26 cellular contexts compared by ENCODE assay signal in the genomic region with DNA sequence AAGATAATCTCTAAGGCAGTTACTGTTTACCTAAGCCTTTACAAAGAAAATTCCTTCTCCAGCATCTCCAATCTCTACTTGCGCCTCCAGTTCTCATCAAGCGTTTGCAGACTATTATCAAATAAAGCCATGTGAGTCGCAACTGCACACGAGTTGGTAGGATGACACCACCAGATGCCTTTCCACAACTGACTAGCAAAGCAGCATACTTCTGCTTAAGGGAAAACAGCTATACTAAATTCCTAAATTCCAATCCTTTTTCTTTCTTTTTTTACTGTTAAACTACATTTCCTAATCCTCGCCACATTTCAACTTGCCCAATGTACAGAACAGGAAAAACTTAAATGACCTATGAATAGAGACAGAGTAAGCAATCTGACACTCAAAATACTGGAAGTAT.
"Had no signal": no experiment of that assay in that cellular context is flagged by ENCODE, and none has a peak within 500 bp of the region (broad histone marks: within the 10 kb centered on the region; RNA-seq: fewer than 3 reads in every experiment).

No MANE protein-coding gene starts in this region.

- H3K9ac ChIP-seq: neural progenitor cell, parathyroid adenoma had no signal

- H3K27me3 Mint-ChIP-seq: naive thymus-derived CD4-positive, alpha-beta T cell; progenitor cell of endocrine pancreas; stimulated activated naive CD8-positive, alpha-beta T cell treated with anti-CD3 and anti-CD28 coated beads, Interleukin-15, amount 100 ng/mL, for 72 hours had no signal

- H3K4me2 ChIP-seq: neural progenitor cell, smooth muscle cell had no signal

- H3K9me3 ChIP-seq: left lung, right lobe of liver, suprapubic skin, transverse colon, vagina had no signal

- H3K36me3 Mint-ChIP-seq: neural progenitor cell had no signal

- H3K4me3 ChIP-seq: dorsolateral prefrontal cortex, left lung, neural progenitor cell, right lobe of liver, smooth muscle cell, suprapubic skin, transverse colon, vagina had no signal

- H3K27me3 ChIP-seq: dorsolateral prefrontal cortex, left lung, neural progenitor cell, right lobe of liver, suprapubic skin, transverse colon, vagina had no signal

- H3K4me1 ChIP-seq: left lung, neural progenitor cell, suprapubic skin, transverse colon, vagina had no signal

- ATAC-seq: esophagus mucosa; left cardiac atrium; left lung; naive thymus-derived CD4-positive, alpha-beta T cell; right lobe of liver; stimulated activated naive CD8-positive, alpha-beta T cell treated with anti-CD3 and anti-CD28 coated beads, Interleukin-15, amount 100 ng/mL, for 72 hours had no signal

- H3K36me3 ChIP-seq: neural progenitor cell, transverse colon, vagina had no signal

- H3K9me3 Mint-ChIP-seq: neural progenitor cell; stimulated activated naive CD8-positive, alpha-beta T cell treated with anti-CD3 and anti-CD28 coated beads, Interleukin-15, amount 100 ng/mL, for 72 hours had no signal

- H3K27ac Mint-ChIP-seq: naive thymus-derived CD4-positive, alpha-beta T cell; nephron; neural progenitor cell; progenitor cell of endocrine pancreas; stimulated activated naive CD8-positive, alpha-beta T cell treated with anti-CD3 and anti-CD28 coated beads, Interleukin-15, amount 100 ng/mL, for 72 hours had no signal

- H3K27ac ChIP-seq: dorsolateral prefrontal cortex, epithelial cell of prostate, left lung, neural progenitor cell, parathyroid adenoma, right lobe of liver, suprapubic skin, transverse colon, vagina had no signal

- H2AFZ ChIP-seq: neural progenitor cell, parathyroid adenoma had no signal

- H3K79me2 ChIP-seq: parathyroid adenoma had no signal

- DNase-seq: dorsolateral prefrontal cortex; effector CD4-positive, alpha-beta T cell; foreskin melanocyte; head of caudate nucleus; left cardiac atrium; left lung; mesendoderm; midbrain; naive thymus-derived CD4-positive, alpha-beta T cell; right lobe of liver; stimulated activated CD4-positive, alpha-beta T cell treated with anti-CD3 and anti-CD28 coated beads, Interleukin-12 subunit alpha, Interleukin-12 subunit beta, amount 100 ng/mL, for 4 hours; stimulated activated CD4-positive, alpha-beta T cell treated with anti-CD3 and anti-CD28 coated beads, Interleukin-1b, Interleukin-23, amount 100 ng/mL, for 48 hours; stimulated activated CD4-positive, alpha-beta T cell treated with anti-CD3 and anti-CD28 coated beads, Interleukin-4, amount 100 ng/mL, for 1 hour; stimulated activated CD8-positive, alpha-beta memory T cell treated with anti-CD3 and anti-CD28 coated beads, Interleukin-4, amount 100 ng/mL, for 48 hours; stimulated activated naive CD4-positive, alpha-beta T cell; stimulated activated naive CD8-positive, alpha-beta T cell treated with anti-CD3 and anti-CD28 coated beads, Interleukin-15, amount 100 ng/mL, for 72 hours; transverse colon had no signal

- H3K4me3 Mint-ChIP-seq: naive thymus-derived CD4-positive, alpha-beta T cell; nephron; neural progenitor cell; stimulated activated naive CD8-positive, alpha-beta T cell treated with anti-CD3 and anti-CD28 coated beads, Interleukin-15, amount 100 ng/mL, for 72 hours had no signal

- H3K4me1 Mint-ChIP-seq: nephron; stimulated activated naive CD8-positive, alpha-beta T cell treated with anti-CD3 and anti-CD28 coated beads, Interleukin-15, amount 100 ng/mL, for 72 hours had no signal
